ENCODE assay signal across 8 cellular contexts in genomic region chr17:46225274-46225794, GRCh38. TPM values are rescaled to one million over a fixed set of nuclear protein-coding genes. Genes with fewer than 3 reads are reported as not detected.
A peak's percentile ranks its signal among the peaks of the same experiment; 100 is the strongest.
DNase-seq lines count a peak whose midpoint lies in the region; FAIRE-seq and TF ChIP-seq lines count a peak whose summit lies in the region.
"Not testable (repeated sequence)": the region's sequence is repeated elsewhere in the genome, so short reads cannot be mapped to it uniquely, and the experiment has no call there.

No MANE protein-coding gene starts in this region.

- not testable (repeated sequence) for H2BK20ac ChIP-seq in H1 (ENCODE audit: low read length)

- not testable (repeated sequence) for TF ChIP-seq CTCF in GM20000 (IDR thresholded peaks at IDR 0.05; ENCODE audit: extremely low read depth, missing control alignments); H1 (IDR thresholded peaks at IDR 0.05; ENCODE audit: control extremely low read depth in 1 of 3, insufficient read depth in 1 of 3, low read depth in 1 of 3, low read length in 3 of 3)

- not testable (repeated sequence) for H2AK5ac ChIP-seq in H1 (ENCODE audit: low read depth, low read length); mesenchymal stem cell (ENCODE audit: low read length, severe bottlenecking)

- H3K23me2 ChIP-seq in H1 (ENCODE audit: low read depth, low read length) = not testable (repeated sequence)

- not testable (repeated sequence) for H2BK5ac ChIP-seq in H1 (ENCODE audit: low read depth, low read length); mesenchymal stem cell (ENCODE audit: low read depth, low read length, poor library complexity, severe bottlenecking)

- H3K79me1 ChIP-seq in H1 (ENCODE audit: low read depth, low read length); mesenchymal stem cell (replicated peaks; ENCODE audit: low read length, poor library complexity, severe bottlenecking): not testable (repeated sequence)

- TF ChIP-seq EP300 in H1 (IDR thresholded peaks at IDR 0.05; ENCODE audit: borderline replicate concordance in 1 of 2, low read depth in 2 of 2, low read length in 2 of 2) = not testable (repeated sequence)

- not testable (repeated sequence) for H3K9me3 ChIP-seq in H1 (ENCODE audit: insufficient read depth in 2 of 2, low read depth in 1 of 2, low read length in 1 of 2); mesenchymal stem cell (ENCODE audit: control insufficient read depth, low read length)

- H3K79me2 ChIP-seq in H1 (ENCODE audit: control insufficient read depth in 1 of 2, insufficient read depth in 2 of 2, low read length in 2 of 2) = peaks cover 0 to 18% of the 10 kb centered on the region in 2 experiments; a peak in 2 of 4 replicates

- H2BK12ac ChIP-seq in H1 (ENCODE audit: low read depth, low read length); mesenchymal stem cell (ENCODE audit: low read length in 2 of 2): not testable (repeated sequence)

- H2BK120ac ChIP-seq in H1 (replicated peaks; ENCODE audit: low read depth, low read length) = not testable (repeated sequence)
- peak overlapping the region; percentile 89 for H2BK120ac ChIP-seq in mesenchymal stem cell (ENCODE audit: low read depth, low read length)

- WGBS in H1 (ENCODE audit: extremely low coverage in 1 of 2, insufficient coverage in 1 of 2, insufficient read length in 1 of 2, insufficient replicate concordance in 2 of 2, low coverage in 1 of 2, low lambda C conversion rate in 2 of 2, missing lambda C conversion rate in 1 of 2), 2 experiments = 9% methylated on average over 21 of the region's 22 CpGs; no CpG with 5 or more reads in 1 of the 2 experiments
- WGBS in mesenchymal stem cell = under 1% methylated on average over 7 of the region's 22 CpGs

- not testable (repeated sequence) for H3K27ac ChIP-seq in H1 (ENCODE audit: low read depth, low read length); mesenchymal stem cell (ENCODE audit: low read length, poor library complexity, severe bottlenecking)

- DNase-seq in COLO668 (lab: John Stamatoyannopoulos, UW; ENCODE audit: unreplicated experiment) = peak; percentile 93
- DNase-seq in GM20000 (ENCODE audit: low spot score) = peak; percentile 94
- DNase-seq in HS-5 (ENCODE audit: low read depth) = peak; percentile 82
- DNase-seq in NK-92 (lab: John Stamatoyannopoulos, UW; ENCODE audit: unreplicated experiment) = peak; percentile 62
- peak; percentile 77 to 86 for DNase-seq in activated CD8-positive, alpha-beta memory T cell treated with anti-CD3 and anti-CD28 coated beads for 4 hours (ENCODE audit: low read depth in 2 of 2)
- DNase-seq in H1 (ENCODE audit: low read depth in 1 of 2, low spot score in 2 of 2) = peak; percentile 90 to 100
- peak; percentile 97 for DNase-seq in mesenchymal stem cell
- peak; percentile 89 for DNase-seq in stimulated activated CD8-positive, alpha-beta memory T cell treated with anti-CD3 and anti-CD28 coated beads, Interleukin-12 subunit alpha, Interleukin-12 subunit beta, amount 100 ng/mL, for 1 hour (ENCODE audit: low read depth)

- not testable (repeated sequence) for H3K14ac ChIP-seq in H1 (ENCODE audit: insufficient read length); mesenchymal stem cell (ENCODE audit: low read length in 2 of 2)

- not testable (repeated sequence) for H3K56ac ChIP-seq in H1 (replicated peaks; ENCODE audit: insufficient read length, low read depth, low read length)

- not testable (repeated sequence) for H2BK15ac ChIP-seq in H1 (ENCODE audit: low read length); mesenchymal stem cell (ENCODE audit: low read depth, poor library complexity, severe bottlenecking)

- H3K4me3 ChIP-seq in H1 (ENCODE audit: extremely low read depth in 1 of 4, insufficient read depth in 2 of 4, low read depth in 3 of 4, low read length in 4 of 4) = peak overlapping the region; percentile 32 to 73 (median 52); a peak in 7 of 8 replicates
- peak overlapping the region; percentile 72 to 84 for H3K4me3 ChIP-seq in mesenchymal stem cell (ENCODE audit: insufficient read depth in 1 of 2, low read depth in 1 of 2, low read length in 2 of 2)

- not testable (repeated sequence) for H4K5ac ChIP-seq in H1 (ENCODE audit: insufficient read length, low read depth, low read length)

- H3K4me2 ChIP-seq in H1 (ENCODE audit: insufficient read depth in 1 of 2, low read depth in 2 of 2, low read length in 2 of 2) = peak overlapping the region; percentile 56 to 60
- H3K4me2 ChIP-seq in mesenchymal stem cell (ENCODE audit: low read length, poor library complexity, severe bottlenecking) = peak overlapping the region; percentile 81

- TF ChIP-seq RAD21 in H1 (IDR thresholded peaks at IDR 0.05 in 1 of 2, conservative IDR thresholded peaks at IDR 0.05 in 1 of 2; ENCODE audit: low read depth in 2 of 2, low read length in 2 of 2) = not testable (repeated sequence)

- CTCF ChIA-PET in H1 (lab: Charles Lee; ENCODE audit: partially characterized antibody) = not testable (repeated sequence)

- POLR2A ChIA-PET in H1 (lab: Charles Lee; ENCODE audit: partially characterized antibody) = not testable (repeated sequence)

- not testable (repeated sequence) for H3K4me1 ChIP-seq in H1 (replicated peaks in 1 of 4; ENCODE audit: control insufficient read depth in 3 of 4, insufficient read depth in 4 of 4, low read length in 3 of 4); mesenchymal stem cell (ENCODE audit: control insufficient read depth, insufficient read depth, low read depth, low read length)

- H4K91ac ChIP-seq in H1 (replicated peaks; ENCODE audit: insufficient read length, low read length); mesenchymal stem cell (ENCODE audit: low read length): not testable (repeated sequence)

- H3K9ac ChIP-seq in H1 (replicated peaks in 1 of 4; ENCODE audit: extremely low read depth in 1 of 4, low read depth in 3 of 4, low read length in 3 of 4) (peak overlapping the region in 1 of 4 experiments; percentile 19; a peak in 2 of 7 replicates), mesenchymal stem cell (ENCODE audit: low read length) (peak overlapping the region; percentile 62)

- H3K4ac ChIP-seq in H1 (replicated peaks; ENCODE audit: insufficient read length, low read depth, low read length) = not testable (repeated sequence)
- H3K4ac ChIP-seq in mesenchymal stem cell (ENCODE audit: low read depth in 1 of 2, low read length in 2 of 2) = peak overlapping the region in 1 of 2 experiments; percentile 61

- not testable (repeated sequence) for H3K18ac ChIP-seq in H1 (ENCODE audit: extremely low read depth, low read length)
- H3K18ac ChIP-seq in mesenchymal stem cell (ENCODE audit: low read depth in 1 of 2, low read length in 2 of 2) = peak overlapping the region in 1 of 2 experiments; percentile 70

- peak; percentile 45 for FAIRE-seq in H1 (lab: Jason Lieb, UNC)

- H4K8ac ChIP-seq in H1 (ENCODE audit: extremely low read depth, insufficient read depth, low read length) = not testable (repeated sequence)
- H4K8ac ChIP-seq in mesenchymal stem cell (ENCODE audit: low read length) = peak overlapping the region; percentile 94

- H3K27me3 ChIP-seq in H1 (replicated peaks in 1 of 4; ENCODE audit: control insufficient read depth in 3 of 4, extremely low read depth in 1 of 4, insufficient read depth in 3 of 4, low read length in 3 of 4); mesenchymal stem cell (ENCODE audit: control insufficient read depth in 1 of 2, insufficient read depth in 1 of 2, low read length in 2 of 2): not testable (repeated sequence)

- H2AFZ ChIP-seq in H1 (ENCODE audit: low read length) = not testable (repeated sequence)
- peak overlapping the region; percentile 74 for H2AFZ ChIP-seq in mesenchymal stem cell (ENCODE audit: low read depth, low read length)

- not testable (repeated sequence) for H3K36me3 ChIP-seq in H1 (ENCODE audit: control insufficient read depth in 2 of 4, insufficient read depth in 4 of 4, low read length in 3 of 4); mesenchymal stem cell (ENCODE audit: control insufficient read depth in 1 of 2, insufficient read depth in 2 of 2, low read depth in 1 of 2, low read length in 2 of 2)

- H4K20me1 ChIP-seq in H1 (replicated peaks in 1 of 2; ENCODE audit: control insufficient read depth in 1 of 2, insufficient read depth in 2 of 2, low read length in 2 of 2) = not testable (repeated sequence)

- not testable (repeated sequence) for H3K23ac ChIP-seq in H1 (ENCODE audit: insufficient read length); mesenchymal stem cell (ENCODE audit: low read length in 2 of 2)

- not testable (repeated sequence) for TF ChIP-seq POLR2A in H1 (IDR thresholded peaks at IDR 0.05; ENCODE audit: control extremely low read depth in 1 of 2, low read depth in 2 of 2, low read length in 2 of 2)

TF ChIP-seq in H1, 55 proteins besides CTCF, POLR2A, EP300 and RAD21 (continues in another document):
- peak; percentile 74; the same call in 1 of the 2 replicates for TF ChIP-seq RBBP5 (IDR thresholded peaks at IDR 0.05; ENCODE audit: borderline replicate concordance, low read depth, low read length)
- peak; percentile 38; the same call in 1 of the 2 replicates for TF ChIP-seq KDM1A (IDR thresholded peaks at IDR 0.05; ENCODE audit: borderline replicate concordance, low read length)
- peak; percentile 56 for TF ChIP-seq ASH2L (IDR thresholded peaks at IDR 0.05; ENCODE audit: low read length)
- TF ChIP-seq SP2 (IDR thresholded peaks at IDR 0.05; ENCODE audit: low read length) = peak; percentile 76
- TF ChIP-seq MAX (IDR thresholded peaks at IDR 0.05) = 0 out of 2 replicates have a peak, but pooled peaks have one; percentile 9
- 0 out of 2 replicates have a peak, but pooled peaks have one; percentile 23 for TF ChIP-seq PHF8 (conservative IDR thresholded peaks at IDR 0.05; ENCODE audit: low read depth, low read length)
- peak; percentile 51 for TF ChIP-seq TAF1 (IDR thresholded peaks at IDR 0.05; ENCODE audit: low read depth, low read length)

RNA-seq across cellular contexts. Expression of gene KANSL1, which starts 32.1 kb away (rescaled TPM):
- total RNA-seq in H1 (2021; fragmentation: NEBNext Ultra II Directional; extraction: Animal tissue kit (Norgen Biotek cat#: 25700)) = 116 and 128 TPM in 2 replicates
- 34.0 and 43.3 TPM in 2 replicates for polyA plus RNA-seq in H1 (2011; rRNA removed)
- 43.4 TPM for polyA plus RNA-seq in H1 (2011; cell fraction: cytosol; rRNA removed)
- 91.2 TPM for polyA plus RNA-seq in H1 (2011; cell fraction: nucleus; rRNA removed)
- polyA plus RNA-seq in H1 (2012, experiment 1 of 2) = 42.8 to 47.9 TPM (median 45.5 TPM) in 4 replicates
- 14.3 TPM for polyA plus RNA-seq in H1 (2012, experiment 2 of 2)
- 47.3 TPM for polyA plus RNA-seq in H1 (2013, experiment 1 of 2)
- polyA plus RNA-seq in H1 (2013, experiment 2 of 2) = 41.5 TPM
- 214 and 279 TPM in 2 replicates for polyA minus RNA-seq in H1 (2011; rRNA and poly(A)+ RNA removed)
- 115 TPM for polyA minus RNA-seq in H1 (2011; cell fraction: cytosol; rRNA and poly(A)+ RNA removed)
- 364 TPM for polyA minus RNA-seq in H1 (2011; cell fraction: nucleus; rRNA and poly(A)+ RNA removed)
- 20.1 TPM for polyA plus RNA-seq in mesenchymal stem cell (2013, experiment 1 of 2)
- 20.0 TPM for polyA plus RNA-seq in mesenchymal stem cell (2013, experiment 2 of 2)
